In genomic region chr15:73686781-73687256, GRCh38 we compare ENCODE assay signal across 13 cellular contexts. TPM values are rescaled to one million over a fixed set of nuclear protein-coding genes. Genes with fewer than 3 reads are reported as not detected.
DNase-seq lines count a peak whose midpoint lies in the region; ATAC-seq and TF ChIP-seq lines count a peak whose summit lies in the region.
"Had no signal": no experiment of that assay in that cellular context is flagged by ENCODE, and none has a peak within 500 bp of the region (broad histone marks: within the 10 kb centered on the region; RNA-seq: fewer than 3 reads in every experiment).

No MANE protein-coding gene starts in this region.

- H3K79me2 ChIP-seq in SK-N-SH (ENCODE audit: insufficient read depth): peaks cover 74% of the 10 kb centered on the region
- peaks cover 21% of the 10 kb centered on the region for H3K79me2 ChIP-seq in trophoblast cell (ENCODE audit: control insufficient read depth, insufficient read depth, low read length, poor library complexity)

- TF ChIP-seq EP300 in SK-N-SH (IDR thresholded peaks at IDR 0.05; ENCODE audit: borderline replicate concordance in 1 of 2, low read depth in 1 of 2, low read length in 1 of 2): no peak

- H3K4me3 ChIP-seq in SK-N-SH (ENCODE audit: low read depth in 2 of 2, low read length in 1 of 2) (peak overlapping the region in 1 of 2 experiments; percentile 82; a peak in 1 of 4 replicates), fibroblast of mammary gland (ENCODE audit: control insufficient read depth, low read depth, low read length) (peak overlapping the region; percentile 88), trophoblast cell (ENCODE audit: low read depth, low read length) (no peak overlapping the region)
- H3K4me3 ChIP-seq in effector memory CD4-positive, alpha-beta T cell (ENCODE audit: insufficient read depth, low read depth, low read length, poor library complexity, severe bottlenecking): no peak overlapping the region
- H3K4me3 ChIP-seq: stomach had no signal

- H3K4me2 ChIP-seq in SK-N-SH: peak overlapping the region; percentile 97
- H3K4me2 ChIP-seq in trophoblast cell (ENCODE audit: low read length): peak overlapping the region; percentile 36

- H4K91ac ChIP-seq in trophoblast cell (ENCODE audit: low read depth, low read length): peak overlapping the region; percentile 45

- peaks cover 62% of the 10 kb centered on the region for H4K20me1 ChIP-seq in SK-N-SH (ENCODE audit: insufficient read depth)

- no peaks in the 10 kb centered on the region for H3K9me3 ChIP-seq in SK-N-SH
- H3K9me3 ChIP-seq in trophoblast cell (ENCODE audit: insufficient read depth, low read depth, low read length): no peaks in the 10 kb centered on the region
- H3K9me3 ChIP-seq in effector memory CD4-positive, alpha-beta T cell (ENCODE audit: control insufficient read depth, low read length): no peaks in the 10 kb centered on the region
- H3K9me3 ChIP-seq: stomach had no signal

- H2AFZ ChIP-seq in SK-N-SH (ENCODE audit: low read depth) (no peak overlapping the region), trophoblast cell (ENCODE audit: insufficient read depth, low read length, poor library complexity) (no peak overlapping the region)

- H3K79me1 ChIP-seq in trophoblast cell (ENCODE audit: low read length): peaks cover 25% of the 10 kb centered on the region

- no peak overlapping the region; the same call in 1 of the 2 replicates for H3K9ac ChIP-seq in SK-N-SH
- H3K9ac ChIP-seq in trophoblast cell (ENCODE audit: low read length): no peak overlapping the region

- no peak overlapping the region for H2AK5ac ChIP-seq in trophoblast cell (ENCODE audit: low read length)

- 42% methylated on average over 3 of the region's 4 CpGs for WGBS in SK-N-SH (ENCODE audit: low lambda C conversion rate)
- no CpG with 5 or more reads among the region's 4 CpGs for WGBS in trophoblast cell (ENCODE audit: extremely low coverage, insufficient coverage, insufficient read length)

- POLR2A ChIA-PET in SK-N-SH (lab: Yijun Ruan, JAX): interaction anchor here (0.6 kb wide), 1 partner anchor 129 kb away, joined by 4 read pairs; no protein-coding TSS in a partner anchor

- H2BK5ac ChIP-seq in trophoblast cell (ENCODE audit: low read depth, low read length, poor library complexity): no peak overlapping the region

- CTCF ChIA-PET in SK-N-SH (lab: Yijun Ruan, JAX): interaction anchor here (0.7 to 15.1 kb wide), 6 partner anchors 10 to 382 kb away, joined by 3 to 418 read pairs (median 11); no protein-coding TSS in a partner anchor

- H4K12ac ChIP-seq in trophoblast cell (ENCODE audit: low read depth, low read length): no peak overlapping the region

- no peak overlapping the region for H3K23ac ChIP-seq in trophoblast cell (ENCODE audit: low read length)

- peak; percentile 27 for TF ChIP-seq CTCF in SK-N-SH (IDR thresholded peaks at IDR 0.05)
- TF ChIP-seq CTCF in fibroblast of mammary gland (conservative IDR thresholded peaks at IDR 0.05; ENCODE audit: control insufficient read depth, insufficient read depth, low read depth, low read length): peak; percentile 7

- H3K4me1 ChIP-seq in SK-N-SH (ENCODE audit: control insufficient read depth in 1 of 2, insufficient read depth in 2 of 2, low read depth in 1 of 2, low read length in 1 of 2) (peaks cover 38 to 48% of the 10 kb centered on the region in 2 experiments; a peak in 3 of 4 replicates), trophoblast cell (ENCODE audit: control insufficient read depth in 1 of 2, insufficient read depth in 2 of 2, low read length in 2 of 2) (peaks cover 38 to 46% of the 10 kb centered on the region in 2 experiments)
- peaks cover 9% of the 10 kb centered on the region for H3K4me1 ChIP-seq in effector memory CD4-positive, alpha-beta T cell (ENCODE audit: control insufficient read depth, insufficient read depth, low read length, poor library complexity, severe bottlenecking)

- peak overlapping the region; percentile 57 for H3K18ac ChIP-seq in trophoblast cell (ENCODE audit: low read length)

- no peak overlapping the region for H2BK120ac ChIP-seq in trophoblast cell (ENCODE audit: insufficient read depth, low read length, poor library complexity)

- H3K36me3 ChIP-seq in SK-N-SH (replicated peaks in 1 of 2; ENCODE audit: control insufficient read depth in 1 of 2, insufficient read depth in 2 of 2, low read length in 1 of 2): peaks cover 3% of the 10 kb centered on the region in 2 experiments
- H3K36me3 ChIP-seq in trophoblast cell (ENCODE audit: control insufficient read depth in 1 of 2, insufficient read depth in 2 of 2, low read length in 2 of 2): peaks cover under 1% of the 10 kb centered on the region in 2 experiments
- no peaks in the 10 kb centered on the region for H3K36me3 ChIP-seq in effector memory CD4-positive, alpha-beta T cell (ENCODE audit: control insufficient read depth, insufficient read depth, low read length)
- H3K36me3 ChIP-seq: stomach had no signal

- H3K27ac ChIP-seq in SK-N-SH (ENCODE audit: low read depth in 2 of 2, low read length in 1 of 2) (peak overlapping the region in 1 of 2 experiments; percentile 84; a peak in 2 of 4 replicates), trophoblast cell (ENCODE audit: low read depth, low read length) (peak overlapping the region; percentile 49)
- no peak overlapping the region for H3K27ac ChIP-seq in effector memory CD4-positive, alpha-beta T cell (ENCODE audit: insufficient read depth, low read length, poor library complexity, severe bottlenecking)

- peak overlapping the region; percentile 27 for H4K8ac ChIP-seq in trophoblast cell (ENCODE audit: low read depth, low read length)

- no peaks in the 10 kb centered on the region for H3K9me2 ChIP-seq in SK-N-SH

- H3K27me3 ChIP-seq in SK-N-SH (ENCODE audit: insufficient read depth) (no peaks in the 10 kb centered on the region), trophoblast cell (ENCODE audit: insufficient read depth, low read length) (no peaks in the 10 kb centered on the region)
- H3K27me3 ChIP-seq in effector memory CD4-positive, alpha-beta T cell (replicated peaks; ENCODE audit: control insufficient read depth, insufficient read depth, low read length, poor library complexity, severe bottlenecking): peaks cover 46% of the 10 kb centered on the region

- ATAC-seq in GM18867 (IDR thresholded peaks at IDR 0.05; ENCODE audit: unreplicated experiment): no peak
- ATAC-seq: esophagus mucosa had no signal

- peak overlapping the region; percentile 22 for H3K4ac ChIP-seq in trophoblast cell (ENCODE audit: low read depth, low read length)

- H3F3A ChIP-seq in SK-N-SH (replicated peaks; ENCODE audit: insufficient read depth): peaks cover 30% of the 10 kb centered on the region

- no peak for TF ChIP-seq RAD21 in SK-N-SH (IDR thresholded peaks at IDR 0.05; ENCODE audit: low read length)

- peak overlapping the region; percentile 21 for H2BK12ac ChIP-seq in trophoblast cell (ENCODE audit: low read length)

- DNase-seq in EL (peak; percentile 93), SK-N-SH (no peak), fibroblast of mammary gland (ENCODE audit: low read depth) (peak; percentile 99), trophoblast cell (peak; percentile 73 to 78), 8988T (no peak)
- DNase-seq in effector memory CD4-positive, alpha-beta T cell: no peak
- no peak for DNase-seq in activated T-cell treated with anti-CD3 and anti-CD28 coated beads, Interleukin-2, amount 50 U/mL, for 48 hours
- DNase-seq: GDM1; NK-92 treated with Interleukin-12 subunit alpha and Interleukin-12 subunit beta, amount 100 ng/mL, for 24 hours; posterior cingulate gyrus; stomach had no signal

- H3K14ac ChIP-seq in trophoblast cell (ENCODE audit: low read length): no peak overlapping the region

TF ChIP-seq in SK-N-SH, 30 proteins besides CTCF, POLR2A, EP300 and RAD21 (continues in another document):
- TF ChIP-seq PBX3 (IDR thresholded peaks at IDR 0.05) (no peak), RCOR1 (IDR thresholded peaks at IDR 0.05; ENCODE audit: low read length) (no peak), CHD2 (IDR thresholded peaks at IDR 0.05; ENCODE audit: low read length, partially characterized antibody) (no peak), TCF12 (IDR thresholded peaks at IDR 0.05) (no peak), NFIC (IDR thresholded peaks at IDR 0.05; ENCODE audit: borderline replicate concordance) (no peak), GABPA (IDR thresholded peaks at IDR 0.05; ENCODE audit: low read depth) (no peak), YY1 (IDR thresholded peaks at IDR 0.05; ENCODE audit: low read depth) (no peak), FOXJ3 (CRISPR knock-in tag; IDR thresholded peaks at IDR 0.05) (no peak), FOXM1 (IDR thresholded peaks at IDR 0.05; ENCODE audit: low read depth) (no peak), JUND (IDR thresholded peaks at IDR 0.05) (peak; percentile 42), TEAD4 (IDR thresholded peaks at IDR 0.05; ENCODE audit: borderline replicate concordance, insufficient read depth) (no peak), ELF1 (IDR thresholded peaks at IDR 0.05) (no peak), POLR2AphosphoS5 (IDR thresholded peaks at IDR 0.05; ENCODE audit: low read depth, low read length) (no peak), RXRA (IDR thresholded peaks at IDR 0.05; ENCODE audit: borderline replicate concordance, low read depth) (peak; percentile 37; the same call in 1 of the 2 replicates), NRF1 (IDR thresholded peaks at IDR 0.05; ENCODE audit: low read depth, low read length) (no peak)

RNA-seq across cellular contexts. Expression of gene CD276, which starts 2.6 kb away (rescaled TPM):
- 60.1 and 86.2 TPM in 2 replicates for polyA plus RNA-seq in SK-N-SH (2012; rRNA removed)
- 45.2 and 67.1 TPM in 2 replicates for polyA plus RNA-seq in SK-N-SH (2012; cell fraction: cytosol; rRNA removed)
- 81.1 and 82.1 TPM in 2 replicates for polyA plus RNA-seq in SK-N-SH (2012; cell fraction: nucleus; rRNA removed)
- polyA plus RNA-seq in trophoblast cell (2013): 262 and 276 TPM in 2 replicates

RNA-seq across cellular contexts. Expression of gene NPTN, which starts 53.6 kb away (rescaled TPM):
- 177 and 183 TPM in 2 replicates for polyA plus RNA-seq in SK-N-SH (2012; rRNA removed)
- 147 and 202 TPM in 2 replicates for polyA plus RNA-seq in SK-N-SH (2012; cell fraction: cytosol; rRNA removed)
- polyA plus RNA-seq in SK-N-SH (2012; cell fraction: nucleus; rRNA removed): 93.4 and 161 TPM in 2 replicates
- polyA plus RNA-seq in trophoblast cell (2013): 102 and 104 TPM in 2 replicates

Comparison
In these comparisons a context has a peak if more than half of its experiments do, and no peak if none do; other contexts are left out.
1. DNase-seq: peak in EL (single experiment), fibroblast of mammary gland (single experiment) and trophoblast cell (2 of 2); none in SK-N-SH (single experiment), effector memory CD4-positive, alpha-beta T cell (0 of 3), activated T-cell treated with anti-CD3 and anti-CD28 coated beads, Interleukin-2, amount 50 U/mL, for 48 hours (0 of 2) and 8988T (single experiment).